ENCODE assay signal across 21 cellular contexts in genomic region chr11:9075441-9076000, GRCh38. TPM values are rescaled to one million over a fixed set of nuclear protein-coding genes. Genes with fewer than 3 reads are reported as not detected.
DNase-seq lines count a peak whose midpoint lies in the region; ATAC-seq and TF ChIP-seq lines count a peak whose summit lies in the region.
"Had no signal": no experiment of that assay in that cellular context is flagged by ENCODE, and none has a peak within 500 bp of the region (broad histone marks: within the 10 kb centered on the region; RNA-seq: fewer than 3 reads in every experiment).

No MANE protein-coding gene starts in this region.

- DNase-seq in Ammon's horn (ENCODE audit: low spot score) (peak; percentile 41), RPMI7951 (ENCODE audit: low read depth) (peak; percentile 42), medulla oblongata (ENCODE audit: extremely low spot score) (peak; percentile 13), dedifferentiated amniotic fluid mesenchymal stem cell (ENCODE audit: extremely low spot score) (no peak), foreskin keratinocyte (no peak)
- DNase-seq: activated CD4-positive, CD25-positive, alpha-beta regulatory T cell; activated CD8-positive, alpha-beta T cell treated with anti-CD3 and anti-CD28 coated beads for 36 hours; activated naive CD4-positive, alpha-beta T cell treated with anti-CD3 and anti-CD28 coated beads for 36 hours; activated T-cell treated with anti-CD3 and anti-CD28 coated beads, Interleukin-2, amount 50 U/mL, for 4 hours; CD8-positive, alpha-beta memory T cell; erythroblast; foreskin melanocyte; naive thymus-derived CD4-positive, alpha-beta T cell; NCI-H2171; pancreas; stimulated activated CD4-positive, alpha-beta T cell treated with anti-CD3 and anti-CD28 coated beads, Interleukin-1b, Interleukin-23, amount 100 ng/mL, for 48 hours; stimulated activated naive CD4-positive, alpha-beta T cell treated with Interleukin-2 at 50 U/mL for 16 hours; tibial artery had no signal

- TF ChIP-seq CTCF in C4-2B (conservative IDR thresholded peaks at IDR 0.05) = no peak
- no peak for TF ChIP-seq CTCF in foreskin keratinocyte (conservative IDR thresholded peaks at IDR 0.05)

- H3K27me3 ChIP-seq in foreskin keratinocyte = no peaks in the 10 kb centered on the region
- H3K27me3 ChIP-seq: pancreas, tibial artery had no signal

- ATAC-seq in GM18867 (IDR thresholded peaks at IDR 0.05; ENCODE audit: unreplicated experiment) (no peak), foreskin keratinocyte (no peak)
- ATAC-seq: activated CD8-positive, alpha-beta T cell treated with anti-CD3 and anti-CD28 coated beads for 36 hours; activated T-cell treated with anti-CD3 and anti-CD28 coated beads, Interleukin-2, amount 50 U/mL, for 4 hours; naive thymus-derived CD4-positive, alpha-beta T cell had no signal

- peaks cover 26% of the 10 kb centered on the region for H3K4me1 ChIP-seq in foreskin keratinocyte
- H3K4me1 ChIP-seq: HAP-1, tibial artery had no signal

- H3K27ac ChIP-seq in C4-2B (peak overlapping the region; percentile 3; the same call in 1 of the 2 replicates), foreskin keratinocyte (no peak overlapping the region)
- H3K27ac ChIP-seq: pancreas, tibial artery had no signal

RNA-seq across cellular contexts. Expression of gene SCUBE2, which starts 15.9 kb away (rescaled TPM):
- total RNA-seq in RPMI7951 (2014; rRNA removed; shearing (Covaris generic)) = 0.36 and 0.88 TPM in 2 replicates
- 0.78 and 4.1 TPM in 2 replicates for total RNA-seq in foreskin keratinocyte
- polyA plus RNA-seq in foreskin keratinocyte = 1.3 and 2.8 TPM in 2 replicates
- total RNA-seq: activated CD8-positive, alpha-beta T cell treated with anti-CD3 and anti-CD28 coated beads for 36 hours had no signal
- polyA plus RNA-seq: CD8-positive, alpha-beta memory T cell; naive thymus-derived CD4-positive, alpha-beta T cell had no signal

Comparison
In these comparisons a context has a peak if more than half of its experiments do, and no peak if none do; other contexts are left out.
1. DNase-seq: peak in Ammon's horn (single experiment), RPMI7951 (single experiment) and medulla oblongata (single experiment); none in dedifferentiated amniotic fluid mesenchymal stem cell (single experiment) and foreskin keratinocyte (0 of 2).